20 cellular contexts compared by ENCODE assay signal in genomic region chr7:157487046-157487770, GRCh38.
DNase-seq lines count a peak whose midpoint lies in the region; ATAC-seq, FAIRE-seq and TF ChIP-seq lines count a peak whose summit lies in the region.
"Had no signal": no experiment of that assay in that cellular context is flagged by ENCODE, and none has a peak within 500 bp of the region (broad histone marks: within the 10 kb centered on the region; RNA-seq: fewer than 3 reads in every experiment).

No MANE protein-coding gene starts in this region.

- H2AFZ ChIP-seq in GM23248, result no peak overlapping the region

- no peak overlapping the region for H3K27ac ChIP-seq in sigmoid colon
- H3K27ac ChIP-seq in GM23248, result no peak overlapping the region
- H3K27ac ChIP-seq: HL-60, KMS-11 had no signal

- H3K4me1 Mint-ChIP-seq in activated CD8-positive, alpha-beta memory T cell treated with anti-CD3 and anti-CD28 coated beads, Interleukin-2, amount 10 ng/mL, durations not matched to agents 7 days and 5 days, result peaks cover 37% of the 10 kb centered on the region
- peaks cover 54% of the 10 kb centered on the region for H3K4me1 Mint-ChIP-seq in activated CD4-positive, alpha-beta memory T cell treated with anti-CD3 and anti-CD28 coated beads, Interleukin-2, amount 10 ng/mL, durations not matched to agents 7 days and 5 days

- no peaks in the 10 kb centered on the region for H3K36me3 ChIP-seq in sigmoid colon
- H3K36me3 ChIP-seq in GM23248 (ENCODE audit: low read depth), result no peaks in the 10 kb centered on the region
- H3K36me3 ChIP-seq: HAP-1 had no signal

- no peak overlapping the region for H3K4me2 ChIP-seq in GM23248 (ENCODE audit: unreplicated experiment)
- H3K4me2 ChIP-seq: KMS-11 had no signal

- TF ChIP-seq POLR2A in sigmoid colon (IDR thresholded peaks at IDR 0.05) (no peak), GM12892 (IDR thresholded peaks at IDR 0.05; ENCODE audit: low read depth, low read length) (no peak)

- no peaks in the 10 kb centered on the region for H3K79me2 ChIP-seq in GM23248 (ENCODE audit: insufficient read depth)

- peak; percentile 20 for DNase-seq in D341Med (ENCODE audit: low spot score)
- DNase-seq in activated CD8-positive, alpha-beta memory T cell treated with anti-CD3 and anti-CD28 coated beads, Interleukin-2, amount 10 ng/mL, durations not matched to agents 7 days and 5 days, result peak; percentile 22
- DNase-seq in left lobe of liver (ENCODE audit: low spot score), result peak; percentile 35
- peak; percentile 36 for DNase-seq in sigmoid colon
- no peak for DNase-seq in activated CD4-positive, alpha-beta memory T cell treated with anti-CD3 and anti-CD28 coated beads, Interleukin-2, amount 10 ng/mL, durations not matched to agents 7 days and 5 days
- DNase-seq in GM12892 (ENCODE audit: insufficient read length), result no peak
- no peak for DNase-seq in GM23248
- DNase-seq: ACHN, C1 segment of cervical spinal cord, DMS79, MV-4-11, NCI-H1694 treated with DMSO at 0.1 percent for 48 hours, NCI-H2227 treated with DMSO at 0.1 percent for 48 hours, NCI-H510A treated with DMSO at 0.1 percent for 48 hours, NCI-H774, OCI-M1, SHP77 treated with DMSO at 0.1 percent for 48 hours had no signal

- CTCF ChIA-PET in activated CD8-positive, alpha-beta memory T cell treated with anti-CD3 and anti-CD28 coated beads, Interleukin-2, amount 10 ng/mL, durations not matched to agents 7 days and 5 days (lab: Charles Lee), result no interaction called here
- CTCF ChIA-PET in activated CD4-positive, alpha-beta memory T cell treated with anti-CD3 and anti-CD28 coated beads, Interleukin-2, amount 10 ng/mL, durations not matched to agents 7 days and 5 days (lab: Charles Lee), result no interaction called here

- H3K27me3 ChIP-seq in sigmoid colon, result peaks cover 0 to 7% (median 0%) of the 10 kb centered on the region in 3 donors
- H3K27me3 ChIP-seq in GM23248 (replicated peaks; ENCODE audit: insufficient read depth), result no peaks in the 10 kb centered on the region

- TF ChIP-seq CTCF in sigmoid colon (IDR thresholded peaks at IDR 0.05), result no peak

- intact Hi-C loops in sigmoid colon (cut with DNase I), result no loop called here

- no peaks in the 10 kb centered on the region for H3K9me2 ChIP-seq in GM23248 (ENCODE audit: insufficient read depth)

- H3K4me3 ChIP-seq in sigmoid colon (no peak overlapping the region), GM23248 (no peak overlapping the region)
- H3K4me3 ChIP-seq: HAP-1 had no signal

- ATAC-seq in activated CD8-positive, alpha-beta memory T cell treated with anti-CD3 and anti-CD28 coated beads, Interleukin-2, amount 10 ng/mL, durations not matched to agents 7 days and 5 days, result no peak
- ATAC-seq in left lobe of liver, result no peak

- H3K36me3 Mint-ChIP-seq in activated CD8-positive, alpha-beta memory T cell treated with anti-CD3 and anti-CD28 coated beads, Interleukin-2, amount 10 ng/mL, durations not matched to agents 7 days and 5 days, result peaks cover 15% of the 10 kb centered on the region
- H3K36me3 Mint-ChIP-seq in activated CD4-positive, alpha-beta memory T cell treated with anti-CD3 and anti-CD28 coated beads, Interleukin-2, amount 10 ng/mL, durations not matched to agents 7 days and 5 days (ENCODE audit: low read depth), result peaks cover 8% of the 10 kb centered on the region

- no peaks in the 10 kb centered on the region for H3K4me1 ChIP-seq in sigmoid colon
- no peaks in the 10 kb centered on the region for H3K4me1 ChIP-seq in GM23248 (ENCODE audit: insufficient read depth)
- H3K4me1 ChIP-seq: HAP-1 had no signal

- FAIRE-seq in GM12892 (lab: Jason Lieb, UNC), result no peak

- H3K27ac Mint-ChIP-seq in activated CD8-positive, alpha-beta memory T cell treated with anti-CD3 and anti-CD28 coated beads, Interleukin-2, amount 10 ng/mL, durations not matched to agents 7 days and 5 days, result no peak overlapping the region
- no peak overlapping the region for H3K27ac Mint-ChIP-seq in activated CD4-positive, alpha-beta memory T cell treated with anti-CD3 and anti-CD28 coated beads, Interleukin-2, amount 10 ng/mL, durations not matched to agents 7 days and 5 days

- peaks cover 26% of the 10 kb centered on the region for H3K27me3 Mint-ChIP-seq in activated CD8-positive, alpha-beta memory T cell treated with anti-CD3 and anti-CD28 coated beads, Interleukin-2, amount 10 ng/mL, durations not matched to agents 7 days and 5 days
- peaks cover 13% of the 10 kb centered on the region for H3K27me3 Mint-ChIP-seq in activated CD4-positive, alpha-beta memory T cell treated with anti-CD3 and anti-CD28 coated beads, Interleukin-2, amount 10 ng/mL, durations not matched to agents 7 days and 5 days

- no peak for TF ChIP-seq EP300 in sigmoid colon (IDR thresholded peaks at IDR 0.05)

- no peak overlapping the region for H3K4me3 Mint-ChIP-seq in activated CD8-positive, alpha-beta memory T cell treated with anti-CD3 and anti-CD28 coated beads, Interleukin-2, amount 10 ng/mL, durations not matched to agents 7 days and 5 days
- H3K4me3 Mint-ChIP-seq in activated CD4-positive, alpha-beta memory T cell treated with anti-CD3 and anti-CD28 coated beads, Interleukin-2, amount 10 ng/mL, durations not matched to agents 7 days and 5 days, result no peak overlapping the region

- in situ Hi-C loops in GM23248 (cut with MboI), result no loop called here

- WGBS in sigmoid colon, 2 donors, result 84 to 87% methylated on average over 24 of the region's 24 CpGs
- 47 to 54% methylated on average over 23 to 24 of the region's 24 CpGs for WGBS in GM23248 (ENCODE audit: low coverage in 1 of 2, low lambda C conversion rate in 2 of 2, missing lambda C conversion rate in 2 of 2), 2 experiments

- POLR2A ChIA-PET in activated CD4-positive, alpha-beta memory T cell treated with anti-CD3 and anti-CD28 coated beads, Interleukin-2, amount 10 ng/mL, durations not matched to agents 7 days and 5 days (lab: Charles Lee), result no interaction called here

- no peaks in the 10 kb centered on the region for H3F3A ChIP-seq in GM23248 (ENCODE audit: insufficient read depth)

- H4K20me1 ChIP-seq in GM23248 (ENCODE audit: insufficient read depth), result no peaks in the 10 kb centered on the region

- no peaks in the 10 kb centered on the region for H3K9me3 ChIP-seq in sigmoid colon
- no peaks in the 10 kb centered on the region for H3K9me3 ChIP-seq in GM23248 (ENCODE audit: low read depth)
- H3K9me3 ChIP-seq: HAP-1 had no signal

- peaks cover 5% of the 10 kb centered on the region for H3K9me3 Mint-ChIP-seq in activated CD8-positive, alpha-beta memory T cell treated with anti-CD3 and anti-CD28 coated beads, Interleukin-2, amount 10 ng/mL, durations not matched to agents 7 days and 5 days (ENCODE audit: low read depth)
- peaks cover 7% of the 10 kb centered on the region for H3K9me3 Mint-ChIP-seq in activated CD4-positive, alpha-beta memory T cell treated with anti-CD3 and anti-CD28 coated beads, Interleukin-2, amount 10 ng/mL, durations not matched to agents 7 days and 5 days

- H3K9ac ChIP-seq in GM23248, result no peak overlapping the region
- H3K9ac ChIP-seq: KMS-11 had no signal

Comparison
In these comparisons a context has a peak if more than half of its experiments do, and no peak if none do; other contexts are left out.
1. DNase-seq: peak in D341Med (single experiment), activated CD8-positive, alpha-beta memory T cell treated with anti-CD3 and anti-CD28 coated beads, Interleukin-2, amount 10 ng/mL, durations not matched to agents 7 days and 5 days (single experiment), left lobe of liver (single experiment) and sigmoid colon (single experiment); none in activated CD4-positive, alpha-beta memory T cell treated with anti-CD3 and anti-CD28 coated beads, Interleukin-2, amount 10 ng/mL, durations not matched to agents 7 days and 5 days (single experiment), GM12892 (single experiment) and GM23248 (single experiment).